ENCODE assay signal across 8 cellular contexts in genomic region chr16:11613381-11614303, GRCh38. TPM values are rescaled to one million over a fixed set of nuclear protein-coding genes. Genes with fewer than 3 reads are reported as not detected.
DNase-seq lines count a peak whose midpoint lies in the region; ATAC-seq and TF ChIP-seq lines count a peak whose summit lies in the region.

No MANE protein-coding gene starts in this region.

- no peaks in the 10 kb centered on the region for H3K36me3 ChIP-seq in esophagus squamous epithelium

- ATAC-seq in GM19395 (IDR thresholded peaks at IDR 0.05; ENCODE audit: unreplicated experiment) (peak; percentile 67), HG02763 (IDR thresholded peaks at IDR 0.05; ENCODE audit: unreplicated experiment) (no peak), GM21786 (IDR thresholded peaks at IDR 0.05; ENCODE audit: unreplicated experiment) (no peak)

- peak in 1 of 4 donors; percentile 27 for TF ChIP-seq POLR2A in esophagus squamous epithelium (IDR thresholded peaks at IDR 0.05)

- DNase-seq in NOMO-1 treated with DMSO at 0.1 percent for 48 hours (lab: John Stamatoyannopoulos, UW; ENCODE audit: unreplicated experiment) (peak; percentile 91), esophagus squamous epithelium (lab: John Stamatoyannopoulos, UW) (peak; percentile 33), NCI-H1092 treated with DMSO at 0.1 percent for 48 hours (lab: John Stamatoyannopoulos, UW) (no peak), retina (no peak)

- WGBS in esophagus squamous epithelium, 2 donors, result 41 to 46% methylated on average over 13 to 14 of the region's 20 CpGs

- H3K9me3 ChIP-seq in esophagus squamous epithelium, result no peaks in the 10 kb centered on the region

- no peaks in the 10 kb centered on the region for H3K27me3 ChIP-seq in esophagus squamous epithelium

- H3K4me1 ChIP-seq in esophagus squamous epithelium, result peaks cover 25 to 55% (median 32%) of the 10 kb centered on the region in 3 donors

- TF ChIP-seq CTCF in esophagus squamous epithelium (IDR thresholded peaks at IDR 0.05), result no peak

- no peak overlapping the region for H3K4me3 ChIP-seq in esophagus squamous epithelium
- H3K4me3 ChIP-seq in skin epidermis, result no peak overlapping the region

- H3K27ac ChIP-seq in esophagus squamous epithelium (peak overlapping the region; percentile 59 to 83 (median 64)), skin epidermis (peak overlapping the region in 19 of 21 experiments; percentile 2 to 85 (median 70))

- intact Hi-C loops in esophagus squamous epithelium (cut with DNase I), result no loop called here

RNA-seq across cellular contexts. Expression of gene LITAF, which starts 26.9 kb away (rescaled TPM):
- 10 to 100 TPM; 13.7 to 44.4 (median 34.4) TPM for total RNA-seq in esophagus squamous epithelium

RNA-seq across cellular contexts. Expression of gene SNN, which starts 54.6 kb away (rescaled TPM):
- total RNA-seq in esophagus squamous epithelium, result 10 to 100 TPM; 13.7 to 22.9 (median 17.0) TPM

Comparison
In these comparisons a context has a peak if more than half of its experiments do, and no peak if none do; other contexts are left out.
1. DNase-seq: peak in NOMO-1 treated with DMSO at 0.1 percent for 48 hours (single experiment) and esophagus squamous epithelium (single experiment); none in NCI-H1092 treated with DMSO at 0.1 percent for 48 hours (single experiment) and retina (single experiment).